In genomic region chr4:152575533-152575932, GRCh38 we compare ENCODE assay signal across 35 cellular contexts.
"Had no signal": no experiment of that assay in that cellular context is flagged by ENCODE, and none has a peak within 500 bp of the region (broad histone marks: within the 10 kb centered on the region; RNA-seq: fewer than 3 reads in every experiment).

No MANE protein-coding gene starts in this region.

- H3K36me3 ChIP-seq: brain microvascular endothelial cell, Peyer's patch, SJSA1, WERI-Rb-1 had no signal

- DNase-seq: activated CD4-positive, alpha-beta memory T cell treated with anti-CD3 and anti-CD28 coated beads, Interleukin-2, amount 10 ng/mL, durations not matched to agents 7 days and 5 days; activated CD4-positive, alpha-beta T cell treated with anti-CD3 and anti-CD28 coated beads for 1 hour; activated CD4-positive, alpha-beta T cell treated with anti-CD3 and anti-CD28 coated beads for 48 hours; activated CD4-positive, CD25-positive, alpha-beta regulatory T cell; activated CD8-positive, alpha-beta memory T cell treated with anti-CD3 and anti-CD28 coated beads for 24 hours; activated CD8-positive, alpha-beta memory T cell treated with anti-CD3 and anti-CD28 coated beads, Interleukin-2, amount 10 ng/mL, durations not matched to agents 7 days and 5 days; activated CD8-positive, alpha-beta memory T cell treated with anti-CD3 and anti-CD28 coated beads, Interleukin-2, amount 50 U/mL, for 48 hours; activated effector memory CD4-positive, alpha-beta T cell treated with anti-CD3 and anti-CD28 coated beads, Interleukin-2, amount 50 U/mL, for 16 hours; activated naive CD4-positive, alpha-beta T cell; activated naive CD4-positive, alpha-beta T cell treated with anti-CD3 and anti-CD28 coated beads, Interleukin-2, amount 50 U/mL, for 16 hours; activated naive CD8-positive, alpha-beta T cell treated with anti-CD3 and anti-CD28 coated beads for 36 hours; activated T-cell treated with anti-CD3 and anti-CD28 coated beads, Interleukin-2, amount 50 U/mL, for 48 hours; amniotic stem cell; aorta; brain microvascular endothelial cell; central memory CD4-positive, alpha-beta T cell; NCI-H1092 treated with DMSO at 0.1 percent for 48 hours; NCI-H1417 treated with DMSO at 0.1 percent for 48 hours; NCI-H187 treated with DMSO at 0.1 percent for 48 hours; NCI-H2081; NCI-H226; NCI-H446 treated with DMSO at 0.1 percent for 48 hours; NCI-H524; PC-3; Peyer's patch; RPMI8226; SHP77 treated with DMSO at 0.1 percent for 48 hours; SW 1271; T-helper 1 cell; T-helper 2 cell; T-helper 9 cell; WERI-Rb-1 had no signal

- H3K27ac Mint-ChIP-seq: activated CD4-positive, alpha-beta memory T cell treated with anti-CD3 and anti-CD28 coated beads, Interleukin-2, amount 10 ng/mL, durations not matched to agents 7 days and 5 days; activated CD8-positive, alpha-beta memory T cell treated with anti-CD3 and anti-CD28 coated beads, Interleukin-2, amount 10 ng/mL, durations not matched to agents 7 days and 5 days; activated naive CD8-positive, alpha-beta T cell treated with anti-CD3 and anti-CD28 coated beads for 36 hours; activated T-helper 17 cell treated with anti-CD3 and anti-CD28 coated beads, Interleukin-2, amount 50 U/mL, for 72 hours had no signal

- H3K4me3 Mint-ChIP-seq: activated CD4-positive, alpha-beta memory T cell treated with anti-CD3 and anti-CD28 coated beads, Interleukin-2, amount 10 ng/mL, durations not matched to agents 7 days and 5 days; activated CD8-positive, alpha-beta memory T cell treated with anti-CD3 and anti-CD28 coated beads, Interleukin-2, amount 10 ng/mL, durations not matched to agents 7 days and 5 days; activated naive CD8-positive, alpha-beta T cell treated with anti-CD3 and anti-CD28 coated beads for 36 hours; activated T-helper 17 cell treated with anti-CD3 and anti-CD28 coated beads, Interleukin-2, amount 50 U/mL, for 72 hours had no signal

- H3K27ac ChIP-seq: brain microvascular endothelial cell, Peyer's patch, SJSA1, WERI-Rb-1 had no signal

- H3K27me3 Mint-ChIP-seq: activated naive CD8-positive, alpha-beta T cell treated with anti-CD3 and anti-CD28 coated beads for 36 hours; activated T-helper 17 cell treated with anti-CD3 and anti-CD28 coated beads, Interleukin-2, amount 50 U/mL, for 72 hours had no signal

- H3K4me3 ChIP-seq: Peyer's patch, SJSA1 had no signal

- ATAC-seq: activated CD8-positive, alpha-beta memory T cell treated with anti-CD3 and anti-CD28 coated beads, Interleukin-2, amount 10 ng/mL, durations not matched to agents 7 days and 5 days; activated T-helper 17 cell treated with anti-CD3 and anti-CD28 coated beads, Interleukin-2, amount 50 U/mL, for 72 hours; PC-3; SK-N-SH treated with all-trans-retinoic acid at 6 μM for 48 hours had no signal

- H3K9me3 Mint-ChIP-seq: activated CD4-positive, alpha-beta memory T cell treated with anti-CD3 and anti-CD28 coated beads, Interleukin-2, amount 10 ng/mL, durations not matched to agents 7 days and 5 days; activated naive CD8-positive, alpha-beta T cell treated with anti-CD3 and anti-CD28 coated beads for 36 hours; activated T-helper 17 cell treated with anti-CD3 and anti-CD28 coated beads, Interleukin-2, amount 50 U/mL, for 72 hours had no signal

- H3K4me1 Mint-ChIP-seq: activated CD4-positive, alpha-beta memory T cell treated with anti-CD3 and anti-CD28 coated beads, Interleukin-2, amount 10 ng/mL, durations not matched to agents 7 days and 5 days; activated CD8-positive, alpha-beta memory T cell treated with anti-CD3 and anti-CD28 coated beads, Interleukin-2, amount 10 ng/mL, durations not matched to agents 7 days and 5 days; activated naive CD8-positive, alpha-beta T cell treated with anti-CD3 and anti-CD28 coated beads for 36 hours; activated T-helper 17 cell treated with anti-CD3 and anti-CD28 coated beads, Interleukin-2, amount 50 U/mL, for 72 hours had no signal

- H3K36me3 Mint-ChIP-seq: activated naive CD8-positive, alpha-beta T cell treated with anti-CD3 and anti-CD28 coated beads for 36 hours had no signal

- H3K4me1 ChIP-seq: Peyer's patch, SJSA1 had no signal

- H3K9me3 ChIP-seq: Peyer's patch, SJSA1 had no signal

- H3K27me3 ChIP-seq: brain microvascular endothelial cell, Peyer's patch had no signal
